In genomic region chr4:3202836-3203820, GRCh38 we compare ENCODE assay signal across 8 cellular contexts. TPM values are rescaled to one million over a fixed set of nuclear protein-coding genes. Genes with fewer than 3 reads are reported as not detected.
A peak's percentile ranks its signal among the peaks of the same experiment; 100 is the strongest.
DNase-seq lines count a peak whose midpoint lies in the region; ATAC-seq and TF ChIP-seq lines count a peak whose summit lies in the region.

No MANE protein-coding gene starts in this region.

- 0 out of 2 replicates have a peak, but pooled peaks cover 4% of the 10 kb centered on the region for H3F3A ChIP-seq in DOHH2 (ENCODE audit: control insufficient read depth, insufficient read depth)

- H3K9me3 ChIP-seq in DOHH2 (ENCODE audit: control insufficient read depth, insufficient read depth, low read length) (no peaks in the 10 kb centered on the region), thyroid gland (no peaks in the 10 kb centered on the region)

- H3K4me3 ChIP-seq in DOHH2 (ENCODE audit: low read length) = peak overlapping the region; percentile 42; the same call in 1 of the 2 replicates
- H3K4me3 ChIP-seq in thyroid gland (replicated peaks in 1 of 3) = no peak overlapping the region

- peak overlapping the region; percentile 46 for H3K27ac ChIP-seq in DOHH2 (ENCODE audit: low read depth, low read length)
- H3K27ac ChIP-seq in thyroid gland = no peak overlapping the region

- H3K36me3 ChIP-seq in DOHH2 (ENCODE audit: control insufficient read depth, low read length) (peaks cover 75% of the 10 kb centered on the region), thyroid gland (peaks cover 21 to 22% of the 10 kb centered on the region in 2 donors)

- TF ChIP-seq CTCF in DOHH2 (IDR thresholded peaks at IDR 0.05; ENCODE audit: low read depth, low read length, poor library complexity, severe bottlenecking) = no peak
- no peak for TF ChIP-seq CTCF in thyroid gland (IDR thresholded peaks at IDR 0.05)

- H3K4me1 ChIP-seq in DOHH2 (ENCODE audit: control insufficient read depth, low read length) (peaks cover 29% of the 10 kb centered on the region), thyroid gland (no peaks in the 10 kb centered on the region)

- TF ChIP-seq POLR2A in thyroid gland (IDR thresholded peaks at IDR 0.05) = no peak

- no peaks in the 10 kb centered on the region for H3K9me2 ChIP-seq in DOHH2 (replicated peaks; ENCODE audit: control insufficient read depth, low read length)

- H3K27me3 ChIP-seq in DOHH2 (ENCODE audit: control insufficient read depth, low read length) (no peaks in the 10 kb centered on the region), thyroid gland (no peaks in the 10 kb centered on the region)

- WGBS in thyroid gland, 2 donors = 80 to 89% methylated on average over 22 of the region's 22 CpGs

- no peak for ATAC-seq in GM18517 (IDR thresholded peaks at IDR 0.05; ENCODE audit: unreplicated experiment)

- intact Hi-C loops in thyroid gland (cut with DNase I) = no loop called here

- peak; percentile 39 for DNase-seq in activated CD4-positive, CD25-positive, alpha-beta regulatory T cell treated with anti-CD3 and anti-CD28 coated beads, Interleukin-2, amount 50 U/mL, for 72 hours
- DNase-seq in fibroblast of gingiva (ENCODE audit: low read depth) (peak; percentile 56), NCI-H1092 treated with DMSO at 0.1 percent for 48 hours (lab: John Stamatoyannopoulos, UW) (no peak), AG20443 (ENCODE audit: low spot score) (no peak), thyroid gland (no peak)
- peak; percentile 58 for DNase-seq in stimulated activated CD4-positive, alpha-beta T cell treated with anti-CD3 and anti-CD28 coated beads, Interleukin-15, amount 100 ng/mL, for 24 hours

- H4K20me1 ChIP-seq in DOHH2 (ENCODE audit: control insufficient read depth, insufficient read depth, low read depth, low read length) = no peaks in the 10 kb centered on the region

- H3K4me2 ChIP-seq in DOHH2 (ENCODE audit: low read length) = peak overlapping the region; percentile 60

- H3K79me2 ChIP-seq in DOHH2 (ENCODE audit: control insufficient read depth, low read length) = no peaks in the 10 kb centered on the region

RNA-seq across cellular contexts. Expression of gene MSANTD1, which starts 45.8 kb away (rescaled TPM):
- 1 to 10 TPM; 2.0 to 4.9 (median 2.4) TPM for total RNA-seq in thyroid gland

Comparison
In these comparisons a context has a peak if more than half of its experiments do, and no peak if none do; other contexts are left out.
1. DNase-seq: peak in activated CD4-positive, CD25-positive, alpha-beta regulatory T cell treated with anti-CD3 and anti-CD28 coated beads, Interleukin-2, amount 50 U/mL, for 72 hours (single experiment), fibroblast of gingiva (single experiment) and stimulated activated CD4-positive, alpha-beta T cell treated with anti-CD3 and anti-CD28 coated beads, Interleukin-15, amount 100 ng/mL, for 24 hours (single experiment); none in NCI-H1092 treated with DMSO at 0.1 percent for 48 hours (single experiment), AG20443 (single experiment) and thyroid gland (0 of 2).